In the genomic region with DNA sequence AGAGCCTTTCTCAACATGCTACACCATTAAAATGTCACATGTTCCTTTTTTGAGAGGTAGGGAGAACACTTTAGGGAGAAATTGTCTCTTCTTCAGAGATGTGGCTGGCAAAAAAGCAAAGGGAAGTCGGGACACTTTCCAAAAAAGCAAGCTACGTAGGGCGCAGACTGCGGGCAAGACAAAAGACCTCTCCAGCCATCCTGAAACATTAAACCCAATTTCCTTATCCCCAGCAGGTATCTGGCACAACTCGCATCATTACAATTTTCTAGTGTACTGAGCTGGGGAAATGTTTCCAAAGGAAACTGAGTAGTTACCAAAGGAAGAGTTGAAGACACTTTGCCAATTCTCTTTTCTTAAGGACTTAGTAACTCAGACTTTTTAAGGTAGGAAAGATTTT, we compare ENCODE assay signal across 1 cellular context.
TF ChIP-seq lines count a peak whose summit lies in the region.

No MANE protein-coding gene starts in this region.

TF ChIP-seq in GM23338, 12 proteins besides CTCF, POLR2A, EP300 and RAD21 (continued from another document):
- TF ChIP-seq, protein P1, sequence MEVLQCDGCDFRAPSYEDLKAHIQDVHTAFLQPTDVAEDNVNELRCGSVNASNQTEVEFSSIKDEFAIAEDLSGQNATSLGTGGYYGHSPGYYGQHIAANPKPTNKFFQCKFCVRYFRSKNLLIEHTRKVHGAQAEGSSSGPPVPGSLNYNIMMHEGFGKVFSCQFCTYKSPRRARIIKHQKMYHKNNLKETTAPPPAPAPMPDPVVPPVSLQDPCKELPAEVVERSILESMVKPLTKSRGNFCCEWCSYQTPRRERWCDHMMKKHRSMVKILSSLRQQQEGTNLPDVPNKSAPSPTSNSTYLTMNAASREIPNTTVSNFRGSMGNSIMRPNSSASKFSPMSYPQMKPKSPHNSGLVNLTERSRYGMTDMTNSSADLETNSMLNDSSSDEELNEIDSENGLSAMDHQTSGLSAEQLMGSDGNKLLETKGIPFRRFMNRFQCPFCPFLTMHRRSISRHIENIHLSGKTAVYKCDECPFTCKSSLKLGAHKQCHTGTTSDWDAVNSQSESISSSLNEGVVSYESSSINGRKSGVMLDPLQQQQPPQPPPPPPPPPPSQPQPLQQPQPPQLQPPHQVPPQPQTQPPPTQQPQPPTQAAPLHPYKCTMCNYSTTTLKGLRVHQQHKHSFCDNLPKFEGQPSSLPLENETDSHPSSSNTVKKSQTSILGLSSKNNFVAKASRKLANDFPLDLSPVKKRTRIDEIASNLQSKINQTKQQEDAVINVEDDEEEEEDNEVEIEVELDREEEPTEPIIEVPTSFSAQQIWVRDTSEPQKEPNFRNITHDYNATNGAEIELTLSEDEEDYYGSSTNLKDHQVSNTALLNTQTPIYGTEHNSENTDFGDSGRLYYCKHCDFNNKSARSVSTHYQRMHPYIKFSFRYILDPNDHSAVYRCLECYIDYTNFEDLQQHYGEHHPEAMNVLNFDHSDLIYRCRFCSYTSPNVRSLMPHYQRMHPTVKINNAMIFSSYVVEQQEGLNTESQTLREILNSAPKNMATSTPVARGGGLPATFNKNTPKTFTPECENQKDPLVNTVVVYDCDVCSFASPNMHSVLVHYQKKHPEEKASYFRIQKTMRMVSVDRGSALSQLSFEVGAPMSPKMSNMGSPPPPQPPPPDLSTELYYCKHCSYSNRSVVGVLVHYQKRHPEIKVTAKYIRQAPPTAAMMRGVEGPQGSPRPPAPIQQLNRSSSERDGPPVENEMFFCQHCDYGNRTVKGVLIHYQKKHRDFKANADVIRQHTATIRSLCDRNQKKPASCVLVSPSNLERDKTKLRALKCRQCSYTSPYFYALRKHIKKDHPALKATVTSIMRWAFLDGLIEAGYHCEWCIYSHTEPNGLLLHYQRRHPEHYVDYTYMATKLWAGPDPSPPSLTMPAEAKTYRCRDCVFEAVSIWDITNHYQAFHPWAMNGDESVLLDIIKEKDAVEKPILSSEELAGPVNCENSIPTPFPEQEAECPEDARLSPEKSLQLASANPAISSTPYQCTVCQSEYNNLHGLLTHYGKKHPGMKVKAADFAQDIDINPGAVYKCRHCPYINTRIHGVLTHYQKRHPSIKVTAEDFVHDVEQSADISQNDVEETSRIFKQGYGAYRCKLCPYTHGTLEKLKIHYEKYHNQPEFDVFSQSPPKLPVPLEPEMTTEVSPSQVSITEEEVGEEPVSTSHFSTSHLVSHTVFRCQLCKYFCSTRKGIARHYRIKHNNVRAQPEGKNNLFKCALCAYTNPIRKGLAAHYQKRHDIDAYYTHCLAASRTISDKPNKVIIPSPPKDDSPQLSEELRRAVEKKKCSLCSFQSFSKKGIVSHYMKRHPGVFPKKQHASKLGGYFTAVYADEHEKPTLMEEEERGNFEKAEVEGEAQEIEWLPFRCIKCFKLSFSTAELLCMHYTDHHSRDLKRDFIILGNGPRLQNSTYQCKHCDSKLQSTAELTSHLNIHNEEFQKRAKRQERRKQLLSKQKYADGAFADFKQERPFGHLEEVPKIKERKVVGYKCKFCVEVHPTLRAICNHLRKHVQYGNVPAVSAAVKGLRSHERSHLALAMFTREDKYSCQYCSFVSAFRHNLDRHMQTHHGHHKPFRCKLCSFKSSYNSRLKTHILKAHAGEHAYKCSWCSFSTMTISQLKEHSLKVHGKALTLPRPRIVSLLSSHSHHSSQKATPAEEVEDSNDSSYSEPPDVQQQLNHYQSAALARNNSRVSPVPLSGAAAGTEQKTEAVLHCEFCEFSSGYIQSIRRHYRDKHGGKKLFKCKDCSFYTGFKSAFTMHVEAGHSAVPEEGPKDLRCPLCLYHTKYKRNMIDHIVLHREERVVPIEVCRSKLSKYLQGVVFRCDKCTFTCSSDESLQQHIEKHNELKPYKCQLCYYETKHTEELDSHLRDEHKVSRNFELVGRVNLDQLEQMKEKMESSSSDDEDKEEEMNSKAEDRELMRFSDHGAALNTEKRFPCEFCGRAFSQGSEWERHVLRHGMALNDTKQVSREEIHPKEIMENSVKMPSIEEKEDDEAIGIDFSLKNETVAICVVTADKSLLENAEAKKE (CRISPR knock-in tag; IDR thresholded peaks at IDR 0.05) = no peak
